8 cellular contexts compared by ENCODE assay signal in the genomic region with DNA sequence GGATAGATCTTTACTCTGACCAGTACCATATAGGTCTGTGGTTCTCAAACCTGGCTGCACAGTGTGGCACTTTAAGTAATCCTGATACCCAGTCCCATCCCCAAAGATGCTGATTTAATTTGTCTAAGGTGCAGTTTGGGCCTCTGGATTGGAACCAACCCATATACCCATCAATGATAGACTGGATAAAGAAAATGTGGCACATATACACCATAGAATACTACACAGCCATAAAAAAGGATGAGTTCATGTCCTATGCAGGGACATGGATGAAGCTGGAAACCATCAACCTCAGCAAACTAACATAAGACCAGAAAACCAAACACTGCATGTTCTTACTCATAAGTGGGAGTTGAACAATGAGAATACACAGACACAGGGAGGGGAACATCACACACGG. TPM values are rescaled to one million over a fixed set of nuclear protein-coding genes. Genes with fewer than 3 reads are reported as not detected.
DNase-seq lines count a peak whose midpoint lies in the region; ATAC-seq, FAIRE-seq and TF ChIP-seq lines count a peak whose summit lies in the region.
"Not testable (repeated sequence)": the region's sequence is repeated elsewhere in the genome, so short reads cannot be mapped to it uniquely, and the experiment has no call there.

No MANE protein-coding gene starts in this region.

- POLR2A ChIA-PET in A549 (lab: Yijun Ruan, JAX), result not testable (repeated sequence)
- POLR2A ChIA-PET in activated CD4-positive, alpha-beta memory T cell treated with anti-CD3 and anti-CD28 coated beads for 36 hours (lab: Charles Lee), result interaction anchor here (1.1 kb wide), 1 partner anchor 16 kb away, joined by 7 read pairs; no protein-coding TSS in a partner anchor

- not testable (repeated sequence) for H3K4me3 ChIP-seq in A549, right atrium auricular region

- peak overlapping the region; percentile 70; the same call in 2 of the 3 replicates for H3K4me2 ChIP-seq in A549

- not testable (repeated sequence) for TF ChIP-seq POLR2A in A549 (IDR thresholded peaks at IDR 0.05; ENCODE audit: low read length)

- H3K27me3 Mint-ChIP-seq in activated CD4-positive, alpha-beta memory T cell treated with anti-CD3 and anti-CD28 coated beads for 36 hours; activated naive CD4-positive, alpha-beta T cell treated with anti-CD3 and anti-CD28 coated beads, Interleukin-2, amount 10 ng/mL, durations not matched to agents 7 days and 5 days; central memory CD8-positive, alpha-beta T cell; stimulated activated naive B cell treated with anti-CD40 and anti-IgM and Interleukin-4, amounts not matched to agents 10 μg/mL and 1 μg/mL and 100 μg/mL, for 72 hours: not testable (repeated sequence)
- peaks cover 29% of the 10 kb centered on the region for H3K27me3 Mint-ChIP-seq in nephron progenitor cell (ENCODE audit: low read depth, poor library complexity)

- TF ChIP-seq CTCF in A549 (IDR thresholded peaks at IDR 0.05); right atrium auricular region (IDR thresholded peaks at IDR 0.05); nephron progenitor cell (IDR thresholded peaks at IDR 0.05): not testable (repeated sequence)

- H3K4me1 ChIP-seq in A549, result peaks cover 34% of the 10 kb centered on the region
- H3K4me1 ChIP-seq in right atrium auricular region, result peaks cover 0 to 41% of the 10 kb centered on the region in 2 donors

- H3K4me1 Mint-ChIP-seq in activated CD4-positive, alpha-beta memory T cell treated with anti-CD3 and anti-CD28 coated beads for 36 hours (ENCODE audit: low read depth), result peaks cover 31% of the 10 kb centered on the region
- peaks cover 40% of the 10 kb centered on the region for H3K4me1 Mint-ChIP-seq in activated naive CD4-positive, alpha-beta T cell treated with anti-CD3 and anti-CD28 coated beads, Interleukin-2, amount 10 ng/mL, durations not matched to agents 7 days and 5 days
- peaks cover 17% of the 10 kb centered on the region for H3K4me1 Mint-ChIP-seq in central memory CD8-positive, alpha-beta T cell
- H3K4me1 Mint-ChIP-seq in nephron progenitor cell, result peaks cover 14% of the 10 kb centered on the region
- H3K4me1 Mint-ChIP-seq in stimulated activated naive B cell treated with anti-CD40 and anti-IgM and Interleukin-4, amounts not matched to agents 10 μg/mL and 1 μg/mL and 100 μg/mL, for 72 hours, result peaks cover 31 to 38% of the 10 kb centered on the region in 2 donors

- TF ChIP-seq EP300 in A549 (IDR thresholded peaks at IDR 0.05), result not testable (repeated sequence)

- CTCF ChIA-PET in A549 (lab: Yijun Ruan, JAX), result interaction anchor here (0.8 to 2.8 kb wide), 7 partner anchors 10 to 180 kb away, joined by 3 to 12 read pairs (median 5); no protein-coding TSS in a partner anchor
- CTCF ChIA-PET in activated CD4-positive, alpha-beta memory T cell treated with anti-CD3 and anti-CD28 coated beads for 36 hours (lab: Charles Lee), result interaction anchor here (1.0 kb wide), 1 partner anchor 43 kb away, joined by 3 read pairs; no protein-coding TSS in a partner anchor
- CTCF ChIA-PET in activated naive CD4-positive, alpha-beta T cell treated with anti-CD3 and anti-CD28 coated beads, Interleukin-2, amount 10 ng/mL, durations not matched to agents 7 days and 5 days (lab: Charles Lee), result interaction anchor here (0.7 to 3.9 kb wide), 2 partner anchors 85 to 163 kb away, joined by 3 to 35 read pairs; no protein-coding TSS in a partner anchor

- H3K9me3 Mint-ChIP-seq in activated CD4-positive, alpha-beta memory T cell treated with anti-CD3 and anti-CD28 coated beads for 36 hours; activated naive CD4-positive, alpha-beta T cell treated with anti-CD3 and anti-CD28 coated beads, Interleukin-2, amount 10 ng/mL, durations not matched to agents 7 days and 5 days; central memory CD8-positive, alpha-beta T cell; nephron progenitor cell; stimulated activated naive B cell treated with anti-CD40 and anti-IgM and Interleukin-4, amounts not matched to agents 10 μg/mL and 1 μg/mL and 100 μg/mL, for 72 hours: not testable (repeated sequence)

- H3K27me3 ChIP-seq in right atrium auricular region, result not testable (repeated sequence)

- DNase-seq in A549 (ENCODE audit: low read depth in 1 of 2, low spot score in 1 of 2); activated CD4-positive, alpha-beta memory T cell treated with anti-CD3 and anti-CD28 coated beads for 36 hours; activated naive CD4-positive, alpha-beta T cell treated with anti-CD3 and anti-CD28 coated beads, Interleukin-2, amount 10 ng/mL, durations not matched to agents 7 days and 5 days; central memory CD8-positive, alpha-beta T cell (ENCODE audit: low spot score in 2 of 2); right atrium auricular region (ENCODE audit: low spot score); nephron progenitor cell; stimulated activated naive B cell treated with anti-CD40 and anti-IgM and Interleukin-4, amounts not matched to agents 10 μg/mL and 1 μg/mL and 100 μg/mL, for 72 hours: not testable (repeated sequence)
- DNase-seq in HT-29 (ENCODE audit: low spot score), result peak; percentile 0

- H3K4me3 Mint-ChIP-seq in activated CD4-positive, alpha-beta memory T cell treated with anti-CD3 and anti-CD28 coated beads for 36 hours, result peak overlapping the region; percentile 46
- peak overlapping the region; percentile 48 for H3K4me3 Mint-ChIP-seq in activated naive CD4-positive, alpha-beta T cell treated with anti-CD3 and anti-CD28 coated beads, Interleukin-2, amount 10 ng/mL, durations not matched to agents 7 days and 5 days
- peak overlapping the region; percentile 14 for H3K4me3 Mint-ChIP-seq in central memory CD8-positive, alpha-beta T cell
- peak overlapping the region; percentile 56 for H3K4me3 Mint-ChIP-seq in nephron progenitor cell
- H3K4me3 Mint-ChIP-seq in stimulated activated naive B cell treated with anti-CD40 and anti-IgM and Interleukin-4, amounts not matched to agents 10 μg/mL and 1 μg/mL and 100 μg/mL, for 72 hours, result peak overlapping the region; percentile 18 to 64

- not testable (repeated sequence) for H3K36me3 ChIP-seq in right atrium auricular region

- 22% methylated on average over 1 of the region's 1 CpG for WGBS in A549 (ENCODE audit: missing lambda C conversion rate)

- intact Hi-C loops in activated CD4-positive, alpha-beta memory T cell treated with anti-CD3 and anti-CD28 coated beads for 36 hours (cut with micrococcal nuclease), result loop anchor here (2.0 to 5.0 kb wide), 3 partner anchors 85 to 507 kb away; partner anchors contain the start of gene CD46

- not testable (repeated sequence) for H3K9me3 ChIP-seq in A549, right atrium auricular region

- TF ChIP-seq RAD21 in A549 (conservative IDR thresholded peaks at IDR 0.05 in 1 of 2, IDR thresholded peaks at IDR 0.05 in 1 of 2), result not testable (repeated sequence)

- peaks cover 14% of the 10 kb centered on the region for H3K36me3 Mint-ChIP-seq in activated CD4-positive, alpha-beta memory T cell treated with anti-CD3 and anti-CD28 coated beads for 36 hours
- peaks cover 32% of the 10 kb centered on the region for H3K36me3 Mint-ChIP-seq in activated naive CD4-positive, alpha-beta T cell treated with anti-CD3 and anti-CD28 coated beads, Interleukin-2, amount 10 ng/mL, durations not matched to agents 7 days and 5 days
- H3K36me3 Mint-ChIP-seq in central memory CD8-positive, alpha-beta T cell (ENCODE audit: insufficient read depth), result peaks cover 24% of the 10 kb centered on the region
- not testable (repeated sequence) for H3K36me3 Mint-ChIP-seq in nephron progenitor cell (ENCODE audit: low read depth); stimulated activated naive B cell treated with anti-CD40 and anti-IgM and Interleukin-4, amounts not matched to agents 10 μg/mL and 1 μg/mL and 100 μg/mL, for 72 hours

- H3K27ac Mint-ChIP-seq in activated CD4-positive, alpha-beta memory T cell treated with anti-CD3 and anti-CD28 coated beads for 36 hours, result peak overlapping the region; percentile 61
- H3K27ac Mint-ChIP-seq in activated naive CD4-positive, alpha-beta T cell treated with anti-CD3 and anti-CD28 coated beads, Interleukin-2, amount 10 ng/mL, durations not matched to agents 7 days and 5 days, result peak overlapping the region; percentile 91
- H3K27ac Mint-ChIP-seq in central memory CD8-positive, alpha-beta T cell (ENCODE audit: low read depth); nephron progenitor cell; stimulated activated naive B cell treated with anti-CD40 and anti-IgM and Interleukin-4, amounts not matched to agents 10 μg/mL and 1 μg/mL and 100 μg/mL, for 72 hours: not testable (repeated sequence)

- H3K27ac ChIP-seq in A549 (peak overlapping the region; percentile 84 to 96; a peak in 5 of 6 replicates), right atrium auricular region (peak overlapping the region; percentile 94 to 96)

- not testable (repeated sequence) for FAIRE-seq in A549 (lab: Jason Lieb, UNC)

- not testable (repeated sequence) for ATAC-seq in A549; central memory CD8-positive, alpha-beta T cell (replicated peaks; ENCODE audit: extremely low read depth, poor library complexity, severe bottlenecking); stimulated activated naive B cell treated with anti-CD40 and anti-IgM and Interleukin-4, amounts not matched to agents 10 μg/mL and 1 μg/mL and 100 μg/mL, for 72 hours (replicated peaks)

RNA-seq across cellular contexts. Expression of gene CD55, which starts 1.4 kb away (rescaled TPM):
- polyA plus RNA-seq in A549 (2011; rRNA removed), result 173 and 180 TPM in 2 replicates
- polyA plus RNA-seq in A549 (2012; cell fraction: cytosol; rRNA removed), result 25.3 and 25.8 TPM in 2 replicates
- polyA plus RNA-seq in A549 (2012; cell fraction: nucleus; rRNA removed), result 18.1 and 18.7 TPM in 2 replicates
- 35.2 to 44.5 TPM (median 37.0 TPM) in 3 replicates for polyA plus RNA-seq in A549 (2017; fragmentation: RNase III; extraction: RNeasy Plus Mini Kit Qiagen cat#74134 plus additional on column Dnase treatment)
- polyA minus RNA-seq in A549 (2011; rRNA and poly(A)+ RNA removed), result 39.7 and 40.5 TPM in 2 replicates
- 55.0 and 65.9 TPM in 2 replicates for total RNA-seq in HT-29 (2014; rRNA removed; shearing (Covaris generic))
- total RNA-seq in activated CD4-positive, alpha-beta memory T cell treated with anti-CD3 and anti-CD28 coated beads for 36 hours, result 10 to 100 TPM; 40.4 to 42.3 TPM
- total RNA-seq in right atrium auricular region, result 100 to 1,000 TPM; 109 to 117 TPM
